Comparison of ENCODE assay signal across 24 cellular contexts in genomic region chr2:168430431-168430830, GRCh38. TPM values are rescaled to one million over a fixed set of nuclear protein-coding genes. Genes with fewer than 3 reads are reported as not detected.
DNase-seq lines count a peak whose midpoint lies in the region; ATAC-seq and TF ChIP-seq lines count a peak whose summit lies in the region.
"Had no signal": no experiment of that assay in that cellular context is flagged by ENCODE, and none has a peak within 500 bp of the region (broad histone marks: within the 10 kb centered on the region; RNA-seq: fewer than 3 reads in every experiment).

No MANE protein-coding gene starts in this region.

- H3K27ac ChIP-seq in SJCRH30 (no peak overlapping the region), Peyer's patch (no peak overlapping the region)
- H3K27ac ChIP-seq: A549, PC-9, SK-N-MC had no signal

- no peak for TF ChIP-seq CTCF in Peyer's patch (IDR thresholded peaks at IDR 0.05)

- H3K4me1 ChIP-seq in SJCRH30 (no peaks in the 10 kb centered on the region; the same call in 1 of the 2 replicates), Peyer's patch (no peaks in the 10 kb centered on the region)
- H3K4me1 ChIP-seq: A549 had no signal

- peak overlapping the region; percentile 14 for H3K4me3 ChIP-seq in SJCRH30
- H3K4me3 ChIP-seq in skeletal muscle cell (ENCODE audit: low read depth, low read length): no peak overlapping the region
- H3K4me3 ChIP-seq in Peyer's patch: no peak overlapping the region
- H3K4me3 ChIP-seq: A549, PC-9, SK-N-MC had no signal

- H3K27me3 ChIP-seq in SJCRH30 (no peaks in the 10 kb centered on the region), Peyer's patch (no peaks in the 10 kb centered on the region)

- H3K9me3 ChIP-seq in SJCRH30 (replicated peaks) (no peaks in the 10 kb centered on the region), Peyer's patch (no peaks in the 10 kb centered on the region)
- H3K9me3 ChIP-seq: A549 had no signal

- TF ChIP-seq POLR2A in Peyer's patch (IDR thresholded peaks at IDR 0.05): no peak

- peak; percentile 44 for DNase-seq in EH (ENCODE audit: low read depth)
- no peak for DNase-seq in SJCRH30
- DNase-seq in fibroblast of gingiva (ENCODE audit: low read depth): peak; percentile 42
- peak; percentile 24 for DNase-seq in skeletal muscle cell (ENCODE audit: low read depth)
- DNase-seq in Peyer's patch: no peak
- DNase-seq: CD8-positive, alpha-beta memory T cell; DMS 273 treated with DMSO at 0.1 percent for 48 hours; DMS79; GF-D8; GOT3; HCEC 1CT; NCI-H1092; NCI-H1417 treated with DMSO at 0.1 percent for 48 hours; NCI-H187; NCI-H2107; NCI-H524 treated with DMSO at 0.1 percent for 48 hours; NCI-H774; PC-9; RPMI8226; SHP77 had no signal

- ATAC-seq in GM19035 (IDR thresholded peaks at IDR 0.05; ENCODE audit: unreplicated experiment) (no peak), HG03095 (IDR thresholded peaks at IDR 0.05; ENCODE audit: unreplicated experiment) (no peak)

- H3K36me3 ChIP-seq in SJCRH30: no peaks in the 10 kb centered on the region
- H3K36me3 ChIP-seq in Peyer's patch: no peaks in the 10 kb centered on the region

RNA-seq across cellular contexts. Expression of gene CERS6, which starts 25.6 kb away (rescaled TPM):
- total RNA-seq in SJCRH30 (2014; rRNA removed; shearing (Covaris generic)): 35.1 and 37.6 TPM in 2 replicates
- total RNA-seq in Peyer's patch: 100 to 1,000 TPM in 1 of 4 donors, 10 to 100 TPM in 3; 28.1 to 110 (median 96.7) TPM

Comparison
In these comparisons a context has a peak if more than half of its experiments do, and no peak if none do; other contexts are left out.
1. DNase-seq: peak in EH (single experiment), fibroblast of gingiva (single experiment) and skeletal muscle cell (single experiment); none in SJCRH30 (0 of 2) and Peyer's patch (0 of 3).